Comparison of ENCODE assay signal across 1 cellular context in the genomic region with DNA sequence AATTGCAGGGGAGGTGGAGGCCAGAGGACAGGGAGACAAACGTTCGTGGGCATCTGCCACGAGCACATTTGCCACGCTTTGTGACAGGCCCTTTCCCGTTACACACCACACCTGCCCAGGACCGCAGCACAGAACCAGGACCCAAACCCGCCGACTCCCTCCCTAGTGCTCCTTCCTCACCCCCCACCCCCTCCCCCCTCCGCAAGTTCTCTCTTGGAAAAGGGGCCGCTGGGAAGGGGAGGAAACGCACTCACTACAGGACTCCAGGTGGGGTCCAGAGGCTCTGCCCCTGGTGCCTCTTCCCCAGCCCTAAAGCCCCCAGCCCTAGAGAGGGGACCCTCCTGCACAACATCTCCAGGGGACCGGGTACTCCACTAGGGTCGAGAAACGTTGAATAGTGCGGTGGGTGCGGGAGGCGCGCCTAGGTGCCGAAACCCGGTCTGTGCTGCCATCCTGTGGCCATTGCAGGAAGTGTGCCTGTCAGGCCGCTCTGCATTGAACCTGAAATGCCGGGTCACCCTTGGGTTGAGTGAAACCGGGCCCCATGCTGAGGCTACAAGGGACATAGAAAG.
TF ChIP-seq lines count a peak whose summit lies in the region.

No MANE protein-coding gene starts in this region.

TF ChIP-seq in GM12878, 131 proteins besides CTCF, POLR2A, EP300 and RAD21 (continued from another document and continues in another):
- TF ChIP-seq RCOR1 (conservative IDR thresholded peaks at IDR 0.05; ENCODE audit: low read depth, low read length) (no peak), ATF7 (IDR thresholded peaks at IDR 0.05; ENCODE audit: low read depth) (no peak), USF2 (IDR thresholded peaks at IDR 0.05; ENCODE audit: borderline replicate concordance, low read depth, low read length) (no peak), POLR2AphosphoS5 (IDR thresholded peaks at IDR 0.05; ENCODE audit: low read length) (no peak), RBBP5 (conservative IDR thresholded peaks at IDR 0.05) (no peak), CBX3 (IDR thresholded peaks at IDR 0.05; ENCODE audit: borderline replicate concordance, low read depth) (no peak), WRNIP1 (IDR thresholded peaks at IDR 0.05; ENCODE audit: borderline replicate concordance, low read depth, low read length) (no peak), ASH2L (IDR thresholded peaks at IDR 0.05; ENCODE audit: borderline replicate concordance, low read depth) (no peak), RAD51 (IDR thresholded peaks at IDR 0.05) (no peak), CHD4 (IDR thresholded peaks at IDR 0.05) (no peak), NFYA (IDR thresholded peaks at IDR 0.05; ENCODE audit: borderline replicate concordance, low read depth, low read length) (no peak), FOXK2 (IDR thresholded peaks at IDR 0.05) (no peak), EZH2 (IDR thresholded peaks at IDR 0.05; ENCODE audit: borderline replicate concordance, control insufficient read depth, low read depth, low read length) (no peak), TBL1XR1 (IDR thresholded peaks at IDR 0.05; ENCODE audit: low read depth, low read length) (no peak), LARP7 (IDR thresholded peaks at IDR 0.05) (no peak), MEF2A (IDR thresholded peaks at IDR 0.05; ENCODE audit: insufficient read depth, low read depth, low read length) (no peak), SREBF2 (IDR thresholded peaks at IDR 0.05; ENCODE audit: low read length) (no peak), BCLAF1 (IDR thresholded peaks at IDR 0.05) (no peak), BRCA1 (IDR thresholded peaks at IDR 0.05; ENCODE audit: low read depth, low read length) (no peak), ZBED1 (IDR thresholded peaks at IDR 0.05; ENCODE audit: borderline replicate concordance) (no peak), HDAC2 (IDR thresholded peaks at IDR 0.05) (no peak), RFX5 (IDR thresholded peaks at IDR 0.05; ENCODE audit: low read depth, low read length) (no peak), CBFB (IDR thresholded peaks at IDR 0.05; ENCODE audit: low read depth) (no peak), SMAD1 (IDR thresholded peaks at IDR 0.05; ENCODE audit: low read depth, partially characterized antibody) (no peak), ZNF274 (IDR thresholded peaks at IDR 0.05; ENCODE audit: insufficient read depth, insufficient read length) (no peak), CEBPZ (IDR thresholded peaks at IDR 0.05; ENCODE audit: low read depth, low read length) (no peak), DPF2 (IDR thresholded peaks at IDR 0.05) (no peak), MYB (IDR thresholded peaks at IDR 0.05; ENCODE audit: borderline replicate concordance, low read depth, low read length) (no peak), E4F1 (IDR thresholded peaks at IDR 0.05; ENCODE audit: borderline replicate concordance, partially characterized antibody) (no peak), TARDBP (IDR thresholded peaks at IDR 0.05; ENCODE audit: borderline replicate concordance) (no peak), E2F4 (IDR thresholded peaks at IDR 0.05; ENCODE audit: low read depth, low read length) (peak; percentile 12; the same call in 1 of the 2 replicates), ZNF24 (IDR thresholded peaks at IDR 0.05) (no peak), CREM (IDR thresholded peaks at IDR 0.05; ENCODE audit: low read depth) (no peak; the same call in 1 of the 2 replicates)
- TF ChIP-seq, protein P1, sequence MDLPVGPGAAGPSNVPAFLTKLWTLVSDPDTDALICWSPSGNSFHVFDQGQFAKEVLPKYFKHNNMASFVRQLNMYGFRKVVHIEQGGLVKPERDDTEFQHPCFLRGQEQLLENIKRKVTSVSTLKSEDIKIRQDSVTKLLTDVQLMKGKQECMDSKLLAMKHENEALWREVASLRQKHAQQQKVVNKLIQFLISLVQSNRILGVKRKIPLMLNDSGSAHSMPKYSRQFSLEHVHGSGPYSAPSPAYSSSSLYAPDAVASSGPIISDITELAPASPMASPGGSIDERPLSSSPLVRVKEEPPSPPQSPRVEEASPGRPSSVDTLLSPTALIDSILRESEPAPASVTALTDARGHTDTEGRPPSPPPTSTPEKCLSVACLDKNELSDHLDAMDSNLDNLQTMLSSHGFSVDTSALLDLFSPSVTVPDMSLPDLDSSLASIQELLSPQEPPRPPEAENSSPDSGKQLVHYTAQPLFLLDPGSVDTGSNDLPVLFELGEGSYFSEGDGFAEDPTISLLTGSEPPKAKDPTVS (IDR thresholded peaks at IDR 0.05; ENCODE audit: low read depth, low read length): no peak
- TF ChIP-seq, protein P2, sequence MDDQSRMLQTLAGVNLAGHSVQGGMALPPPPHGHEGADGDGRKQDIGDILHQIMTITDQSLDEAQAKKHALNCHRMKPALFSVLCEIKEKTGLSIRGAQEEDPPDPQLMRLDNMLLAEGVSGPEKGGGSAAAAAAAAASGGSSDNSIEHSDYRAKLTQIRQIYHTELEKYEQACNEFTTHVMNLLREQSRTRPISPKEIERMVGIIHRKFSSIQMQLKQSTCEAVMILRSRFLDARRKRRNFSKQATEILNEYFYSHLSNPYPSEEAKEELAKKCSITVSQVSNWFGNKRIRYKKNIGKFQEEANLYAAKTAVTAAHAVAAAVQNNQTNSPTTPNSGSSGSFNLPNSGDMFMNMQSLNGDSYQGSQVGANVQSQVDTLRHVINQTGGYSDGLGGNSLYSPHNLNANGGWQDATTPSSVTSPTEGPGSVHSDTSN (IDR thresholded peaks at IDR 0.05; ENCODE audit: insufficient replicate concordance, low read depth, low read length): no peak
- TF ChIP-seq, protein P3, sequence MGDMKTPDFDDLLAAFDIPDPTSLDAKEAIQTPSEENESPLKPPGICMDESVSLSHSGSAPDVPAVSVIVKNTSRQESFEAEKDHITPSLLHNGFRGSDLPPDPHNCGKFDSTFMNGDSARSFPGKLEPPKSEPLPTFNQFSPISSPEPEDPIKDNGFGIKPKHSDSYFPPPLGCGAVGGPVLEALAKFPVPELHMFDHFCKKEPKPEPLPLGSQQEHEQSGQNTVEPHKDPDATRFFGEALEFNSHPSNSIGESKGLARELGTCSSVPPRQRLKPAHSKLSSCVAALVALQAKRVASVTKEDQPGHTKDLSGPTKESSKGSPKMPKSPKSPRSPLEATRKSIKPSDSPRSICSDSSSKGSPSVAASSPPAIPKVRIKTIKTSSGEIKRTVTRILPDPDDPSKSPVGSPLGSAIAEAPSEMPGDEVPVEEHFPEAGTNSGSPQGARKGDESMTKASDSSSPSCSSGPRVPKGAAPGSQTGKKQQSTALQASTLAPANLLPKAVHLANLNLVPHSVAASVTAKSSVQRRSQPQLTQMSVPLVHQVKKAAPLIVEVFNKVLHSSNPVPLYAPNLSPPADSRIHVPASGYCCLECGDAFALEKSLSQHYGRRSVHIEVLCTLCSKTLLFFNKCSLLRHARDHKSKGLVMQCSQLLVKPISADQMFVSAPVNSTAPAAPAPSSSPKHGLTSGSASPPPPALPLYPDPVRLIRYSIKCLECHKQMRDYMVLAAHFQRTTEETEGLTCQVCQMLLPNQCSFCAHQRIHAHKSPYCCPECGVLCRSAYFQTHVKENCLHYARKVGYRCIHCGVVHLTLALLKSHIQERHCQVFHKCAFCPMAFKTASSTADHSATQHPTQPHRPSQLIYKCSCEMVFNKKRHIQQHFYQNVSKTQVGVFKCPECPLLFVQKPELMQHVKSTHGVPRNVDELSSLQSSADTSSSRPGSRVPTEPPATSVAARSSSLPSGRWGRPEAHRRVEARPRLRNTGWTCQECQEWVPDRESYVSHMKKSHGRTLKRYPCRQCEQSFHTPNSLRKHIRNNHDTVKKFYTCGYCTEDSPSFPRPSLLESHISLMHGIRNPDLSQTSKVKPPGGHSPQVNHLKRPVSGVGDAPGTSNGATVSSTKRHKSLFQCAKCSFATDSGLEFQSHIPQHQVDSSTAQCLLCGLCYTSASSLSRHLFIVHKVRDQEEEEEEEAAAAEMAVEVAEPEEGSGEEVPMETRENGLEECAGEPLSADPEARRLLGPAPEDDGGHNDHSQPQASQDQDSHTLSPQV (IDR thresholded peaks at IDR 0.05): no peak
- TF ChIP-seq, protein P4, sequence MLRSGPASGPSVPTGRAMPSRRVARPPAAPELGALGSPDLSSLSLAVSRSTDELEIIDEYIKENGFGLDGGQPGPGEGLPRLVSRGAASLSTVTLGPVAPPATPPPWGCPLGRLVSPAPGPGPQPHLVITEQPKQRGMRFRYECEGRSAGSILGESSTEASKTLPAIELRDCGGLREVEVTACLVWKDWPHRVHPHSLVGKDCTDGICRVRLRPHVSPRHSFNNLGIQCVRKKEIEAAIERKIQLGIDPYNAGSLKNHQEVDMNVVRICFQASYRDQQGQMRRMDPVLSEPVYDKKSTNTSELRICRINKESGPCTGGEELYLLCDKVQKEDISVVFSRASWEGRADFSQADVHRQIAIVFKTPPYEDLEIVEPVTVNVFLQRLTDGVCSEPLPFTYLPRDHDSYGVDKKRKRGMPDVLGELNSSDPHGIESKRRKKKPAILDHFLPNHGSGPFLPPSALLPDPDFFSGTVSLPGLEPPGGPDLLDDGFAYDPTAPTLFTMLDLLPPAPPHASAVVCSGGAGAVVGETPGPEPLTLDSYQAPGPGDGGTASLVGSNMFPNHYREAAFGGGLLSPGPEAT (IDR thresholded peaks at IDR 0.05; ENCODE audit: low read depth): 0 out of 2 replicates have a peak, but pooled peaks have one; percentile 32
